Comparison of ENCODE assay signal across 1 cellular context in the genomic region with DNA sequence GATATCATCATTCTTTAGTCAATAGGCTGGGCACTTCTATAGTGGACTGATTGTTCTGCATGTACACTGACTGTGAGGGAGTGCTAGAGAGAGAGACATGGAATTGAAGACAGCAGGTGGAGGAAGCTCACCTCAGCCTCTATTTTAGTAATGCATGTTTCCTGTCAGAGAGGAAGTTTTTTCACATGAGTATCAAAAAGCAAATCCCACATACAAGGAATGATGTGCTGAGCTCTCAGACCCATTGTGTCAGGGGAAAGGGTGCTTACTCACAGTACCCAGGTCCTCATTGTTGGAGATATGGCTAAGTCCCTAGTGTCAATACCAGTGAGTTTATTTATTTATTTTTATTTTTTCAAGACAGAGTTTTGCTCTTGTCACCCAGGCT.
TF ChIP-seq lines count a peak whose summit lies in the region.

No MANE protein-coding gene starts in this region.

TF ChIP-seq in IMR-90, 13 proteins besides CTCF, POLR2A, EP300 and RAD21 (continued from another document):
- TF ChIP-seq FOS (IDR thresholded peaks at IDR 0.05; ENCODE audit: low read depth, low read length) (no peak), RFX5 (IDR thresholded peaks at IDR 0.05; ENCODE audit: low read depth, low read length) (no peak)
- TF ChIP-seq, protein P1, sequence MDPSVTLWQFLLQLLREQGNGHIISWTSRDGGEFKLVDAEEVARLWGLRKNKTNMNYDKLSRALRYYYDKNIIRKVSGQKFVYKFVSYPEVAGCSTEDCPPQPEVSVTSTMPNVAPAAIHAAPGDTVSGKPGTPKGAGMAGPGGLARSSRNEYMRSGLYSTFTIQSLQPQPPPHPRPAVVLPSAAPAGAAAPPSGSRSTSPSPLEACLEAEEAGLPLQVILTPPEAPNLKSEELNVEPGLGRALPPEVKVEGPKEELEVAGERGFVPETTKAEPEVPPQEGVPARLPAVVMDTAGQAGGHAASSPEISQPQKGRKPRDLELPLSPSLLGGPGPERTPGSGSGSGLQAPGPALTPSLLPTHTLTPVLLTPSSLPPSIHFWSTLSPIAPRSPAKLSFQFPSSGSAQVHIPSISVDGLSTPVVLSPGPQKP (IDR thresholded peaks at IDR 0.05; ENCODE audit: borderline replicate concordance, low read depth, low read length) = no peak
